8 cellular contexts compared by ENCODE assay signal in genomic region chr9:123268240-123268949, GRCh38. TPM values are rescaled to one million over a fixed set of nuclear protein-coding genes. Genes with fewer than 3 reads are reported as not detected.
DNase-seq lines count a peak whose midpoint lies in the region; FAIRE-seq and TF ChIP-seq lines count a peak whose summit lies in the region.

TSS of gene STRBP (minus strand) at chr9:123268586. CDS start at chr9:123184134, 84,452 bp downstream.

- H3K4me1 Mint-ChIP-seq in neural crest cell = peaks cover 30% of the 10 kb centered on the region

- H3K9me3 Mint-ChIP-seq in neural crest cell = no peaks in the 10 kb centered on the region

- no peak for FAIRE-seq in H54 (lab: Jason Lieb, UNC)

- no peaks in the 10 kb centered on the region for H3K27me3 ChIP-seq in stomach

- WGBS in stomach, 5 donors = 0% methylated on average over 3 to 116 of the region's 116 CpGs

- TF ChIP-seq CTCF in LNCaP clone FGC (IDR thresholded peaks at IDR 0.05; ENCODE audit: control insufficient read depth, extremely low read depth, insufficient read depth) (peak; percentile 30; the same call in 1 of the 2 replicates), RWPE1 (conservative IDR thresholded peaks at IDR 0.05; ENCODE audit: low read depth) (peak; percentile 35), fibroblast of villous mesenchyme (IDR thresholded peaks at IDR 0.05; ENCODE audit: insufficient read depth, low read depth, low read length) (no peak), neural crest cell (conservative IDR thresholded peaks at IDR 0.05) (no peak), stomach (IDR thresholded peaks at IDR 0.05) (no peak)

- peaks cover 12 to 30% (median 19%) of the 10 kb centered on the region in 4 donors for H3K4me1 ChIP-seq in stomach

- H3K27ac ChIP-seq in RWPE1 = peak within 1 kb of the TSS; percentile 49
- peak within 1 kb of the TSS; percentile 77 to 88 (median 80) for H3K27ac ChIP-seq in stomach

- DNase-seq in EL = peak; percentile 79
- DNase-seq in H54 (ENCODE audit: insufficient read length, low spot score) = peak; percentile 99
- DNase-seq in LNCaP clone FGC (ENCODE audit: low read depth) = peak; percentile 56
- peak; percentile 99 for DNase-seq in RWPE1 (ENCODE audit: low spot score)
- peak; percentile 92 for DNase-seq in activated T-helper 9 cell treated with anti-CD3 and anti-CD28 coated beads, Interleukin-2, amount 50 U/mL, for 16 hours (ENCODE audit: low read depth)
- peak; percentile 75 for DNase-seq in fibroblast of villous mesenchyme (ENCODE audit: low read depth)
- DNase-seq in neural crest cell (ENCODE audit: low read depth, low spot score) = peak; percentile 81
- peak; percentile 95 for DNase-seq in stomach

- H3K36me3 Mint-ChIP-seq in neural crest cell (ENCODE audit: low read depth) = no peaks in the 10 kb centered on the region

- POLR2A ChIA-PET in RWPE1 (lab: Yijun Ruan, JAX; ENCODE audit: low non-redundant PET) = interaction anchor here (0.6 kb wide), 1 partner anchor 17 kb away, joined by 3 read pairs; no protein-coding TSS in a partner anchor

- H3K4me3 Mint-ChIP-seq in neural crest cell = peak within 1 kb of the TSS; percentile 86

- H3K27ac Mint-ChIP-seq in neural crest cell (ENCODE audit: unreplicated experiment) = no peak within 1 kb of the TSS

- TF ChIP-seq POLR2A in H54 (IDR thresholded peaks at IDR 0.05; ENCODE audit: low read depth, low read length) = peak; percentile 69
- no peak for TF ChIP-seq POLR2A in stomach (IDR thresholded peaks at IDR 0.05)

- CTCF ChIA-PET in RWPE1 (lab: Yijun Ruan, JAX) = interaction anchor here (0.6 to 0.9 kb wide), 2 partner anchors 34 to 81 kb away, joined by 3 to 5 read pairs; no protein-coding TSS in a partner anchor

- H3K27me3 Mint-ChIP-seq in neural crest cell (ENCODE audit: low read depth) = peaks cover 8% of the 10 kb centered on the region

- no peaks in the 10 kb centered on the region for H3K9me3 ChIP-seq in stomach

- no peaks in the 10 kb centered on the region for H3K36me3 ChIP-seq in stomach

- TF ChIP-seq EP300 in stomach (IDR thresholded peaks at IDR 0.05) = no peak

- H3K4me3 ChIP-seq in LNCaP clone FGC (ENCODE audit: low read depth, low read length) (peak within 1 kb of the TSS; percentile 74), fibroblast of villous mesenchyme (ENCODE audit: low read depth, low read length) (peak within 1 kb of the TSS; percentile 71), stomach (peak within 1 kb of the TSS; percentile 79 to 90 (median 82))

- intact Hi-C loops in stomach (cut with DNase I; ENCODE audit: low total_unique reads) = no loop called here

RNA-seq across cellular contexts. Expression of gene STRBP, which starts in this region (rescaled TPM):
- total RNA-seq in fibroblast of villous mesenchyme (2.6 and 4.3 TPM in 2 replicates), neural crest cell (58.9 and 66.5 TPM in 2 replicates), stomach (10 to 100 TPM in 3 of 5 donors, 1 to 10 TPM in 2; 5.5 to 21.0 (median 11.6) TPM)
- polyA plus RNA-seq in stomach = 10 to 100 TPM in 1 of 3 donors, 1 to 10 TPM in 2; 8.2 to 17.4 (median 8.8) TPM

Comparison
In these comparisons a context has a peak if more than half of its experiments do, and no peak if none do; other contexts are left out.
1. Peak in every context shown above with its lines: DNase-seq, H3K4me3 ChIP-seq and H3K27ac ChIP-seq.
2. CTCF ChIP-seq: peak in LNCaP clone FGC (single experiment) and RWPE1 (single experiment); none in fibroblast of villous mesenchyme (single experiment), neural crest cell (single experiment) and stomach (0 of 7).